ENCODE assay signal across 2 cellular contexts in genomic region chr3:186886202-186886820, GRCh38.
TF ChIP-seq lines count a peak whose summit lies in the region.

No MANE protein-coding gene starts in this region.

TF ChIP-seq in H1, 55 proteins besides CTCF, POLR2A, EP300 and RAD21:
- TF ChIP-seq SRF (IDR thresholded peaks at IDR 0.05; ENCODE audit: low read depth, low read length) (no peak), SP4 (IDR thresholded peaks at IDR 0.05; ENCODE audit: low read length) (no peak), GTF2F1 (IDR thresholded peaks at IDR 0.05; ENCODE audit: borderline replicate concordance, low read depth, low read length) (no peak), HDAC2 (IDR thresholded peaks at IDR 0.05; ENCODE audit: borderline replicate concordance in 1 of 2, low read depth in 2 of 2, low read length in 2 of 2) (no peak), SIRT6 (IDR thresholded peaks at IDR 0.05; ENCODE audit: low read length) (no peak)
TF ChIP-seq in H1: peak in this region for 0.

TF ChIP-seq in HEK293T, 16 proteins besides CTCF, POLR2A, EP300 and RAD21:
- TF ChIP-seq ELF4 (IDR thresholded peaks at IDR 0.05) (no peak), SP1 (IDR thresholded peaks at IDR 0.05) (no peak), L3MBTL2 (conservative IDR thresholded peaks at IDR 0.05) (no peak), FOXM1 (IDR thresholded peaks at IDR 0.05; ENCODE audit: borderline replicate concordance) (no peak), PKNOX1 (IDR thresholded peaks at IDR 0.05) (no peak), FOXA1 (IDR thresholded peaks at IDR 0.05) (no peak), LEF1 (IDR thresholded peaks at IDR 0.05; ENCODE audit: borderline replicate concordance) (no peak), ARNT (IDR thresholded peaks at IDR 0.05) (no peak), SUZ12 (IDR thresholded peaks at IDR 0.05) (no peak)
